Comparison of ENCODE assay signal across 14 cellular contexts in the genomic region with DNA sequence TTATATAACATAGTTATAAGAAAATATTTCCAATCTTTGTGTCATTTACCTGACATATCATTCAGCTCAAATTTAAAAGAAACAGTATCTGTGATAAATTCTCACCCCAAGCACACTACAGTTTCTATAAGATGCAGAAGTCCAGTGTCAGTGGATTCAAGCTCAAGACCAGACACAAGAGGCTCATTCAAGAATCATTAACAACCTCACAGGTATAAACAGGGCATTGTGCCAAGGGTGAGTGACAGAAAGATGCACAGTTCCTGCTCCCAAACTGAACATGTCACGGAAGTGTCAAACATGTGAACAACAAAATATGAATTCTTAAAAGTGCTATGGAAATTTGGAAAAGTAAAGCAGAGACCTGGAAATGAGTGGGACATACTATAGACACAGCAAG. TPM values are rescaled to one million over a fixed set of nuclear protein-coding genes. Genes with fewer than 3 reads are reported as not detected.
A peak's percentile ranks its signal among the peaks of the same experiment; 100 is the strongest.
DNase-seq lines count a peak whose midpoint lies in the region; ATAC-seq and TF ChIP-seq lines count a peak whose summit lies in the region.
"Had no signal": no experiment of that assay in that cellular context is flagged by ENCODE, and none has a peak within 500 bp of the region (broad histone marks: within the 10 kb centered on the region; RNA-seq: fewer than 3 reads in every experiment).

No MANE protein-coding gene starts in this region.

- in situ Hi-C loops in G401 (cut with HindIII; ENCODE audit: low sequenced_read_pairs) = no loop called here

- TF ChIP-seq CTCF in coronary artery (IDR thresholded peaks at IDR 0.05) = no peak

- H3K36me3 ChIP-seq in naive thymus-derived CD4-positive, alpha-beta T cell (ENCODE audit: control insufficient read depth in 2 of 3, insufficient read depth in 3 of 3, low read length in 3 of 3) = no peaks in the 10 kb centered on the region

- no peak overlapping the region for H3K27ac ChIP-seq in coronary artery
- no peak overlapping the region for H3K27ac ChIP-seq in naive thymus-derived CD4-positive, alpha-beta T cell (ENCODE audit: low read depth, low read length)

- H3K4me1 ChIP-seq in naive thymus-derived CD4-positive, alpha-beta T cell (ENCODE audit: control insufficient read depth in 2 of 2, insufficient read depth in 2 of 2, low read length in 2 of 2) = peaks cover 4 to 19% of the 10 kb centered on the region in 2 donors

- H3K4me1 Mint-ChIP-seq in central memory CD8-positive, alpha-beta T cell = peaks cover 77% of the 10 kb centered on the region
- peaks cover 4 to 96% (median 76%) of the 10 kb centered on the region in 7 donors for H3K4me1 Mint-ChIP-seq in naive thymus-derived CD4-positive, alpha-beta T cell

- H3K9me3 Mint-ChIP-seq in central memory CD8-positive, alpha-beta T cell = no peaks in the 10 kb centered on the region
- no peaks in the 10 kb centered on the region for H3K9me3 Mint-ChIP-seq in naive thymus-derived CD4-positive, alpha-beta T cell
- H3K9me3 Mint-ChIP-seq: H9; stimulated activated naive CD8-positive, alpha-beta T cell treated with anti-CD3 and anti-CD28 coated beads, Interleukin-15, Interleukin-2, amounts not matched to agents 100 ng/mL and 50 ng/mL, for 24 hours had no signal

- peaks cover 10% of the 10 kb centered on the region for H3K36me3 Mint-ChIP-seq in central memory CD8-positive, alpha-beta T cell (ENCODE audit: insufficient read depth)
- H3K36me3 Mint-ChIP-seq in naive thymus-derived CD4-positive, alpha-beta T cell = peaks cover 0 to 10% (median 0%) of the 10 kb centered on the region in 5 donors

- CTCF ChIA-PET in naive thymus-derived CD4-positive, alpha-beta T cell (lab: Charles Lee) = interaction anchor here (0.7 kb wide), 1 partner anchor 67 kb away, joined by 3 read pairs; no protein-coding TSS in a partner anchor

- H3K27me3 ChIP-seq in naive thymus-derived CD4-positive, alpha-beta T cell (ENCODE audit: control insufficient read depth in 2 of 2, insufficient read depth in 2 of 2, low read length in 2 of 2) = no peaks in the 10 kb centered on the region

- peak; percentile 62 for ATAC-seq in GM19452 (IDR thresholded peaks at IDR 0.05; ENCODE audit: unreplicated experiment)
- peak; percentile 55 for ATAC-seq in HG03196 (IDR thresholded peaks at IDR 0.05; ENCODE audit: unreplicated experiment)
- ATAC-seq in central memory CD8-positive, alpha-beta T cell (replicated peaks; ENCODE audit: extremely low read depth, poor library complexity, severe bottlenecking) = no peak
- no peak for ATAC-seq in HG02973 (IDR thresholded peaks at IDR 0.05; ENCODE audit: unreplicated experiment)
- no peak for ATAC-seq in naive thymus-derived CD4-positive, alpha-beta T cell
- ATAC-seq: activated CD8-positive, alpha-beta memory T cell treated with anti-CD3 and anti-CD28 coated beads, Interleukin-2, amount 10 ng/mL, durations not matched to agents 7 days and 5 days had no signal

- intact Hi-C loops in naive thymus-derived CD4-positive, alpha-beta T cell (cut with micrococcal nuclease) = no loop called here

- POLR2A ChIA-PET in naive thymus-derived CD4-positive, alpha-beta T cell (lab: Charles Lee) = interaction anchor here (0.7 kb wide), 1 partner anchor 365 kb away, joined by 3 read pairs; no protein-coding TSS in a partner anchor

- peak overlapping the region; percentile 2 for H3K4me3 Mint-ChIP-seq in central memory CD8-positive, alpha-beta T cell
- peak overlapping the region in 3 of 10 donors; percentile 0 to 40 (median 25) for H3K4me3 Mint-ChIP-seq in naive thymus-derived CD4-positive, alpha-beta T cell
- H3K4me3 Mint-ChIP-seq: activated CD8-positive, alpha-beta memory T cell treated with anti-CD3 and anti-CD28 coated beads, Interleukin-2, amount 10 ng/mL, durations not matched to agents 7 days and 5 days; H9; stimulated activated naive CD8-positive, alpha-beta T cell treated with anti-CD3 and anti-CD28 coated beads, Interleukin-15, Interleukin-2, amounts not matched to agents 100 ng/mL and 50 ng/mL, for 24 hours had no signal

- no peaks in the 10 kb centered on the region for H3K9me3 ChIP-seq in naive thymus-derived CD4-positive, alpha-beta T cell (ENCODE audit: control insufficient read depth in 2 of 3, low read length in 3 of 3)

- H3K27ac Mint-ChIP-seq in central memory CD8-positive, alpha-beta T cell (ENCODE audit: low read depth) = no peak overlapping the region
- H3K27ac Mint-ChIP-seq in naive thymus-derived CD4-positive, alpha-beta T cell = no peak overlapping the region
- H3K27ac Mint-ChIP-seq: activated CD8-positive, alpha-beta memory T cell treated with anti-CD3 and anti-CD28 coated beads, Interleukin-2, amount 10 ng/mL, durations not matched to agents 7 days and 5 days; H9; stimulated activated naive CD8-positive, alpha-beta T cell treated with anti-CD3 and anti-CD28 coated beads, Interleukin-15, Interleukin-2, amounts not matched to agents 100 ng/mL and 50 ng/mL, for 24 hours had no signal

- no peak overlapping the region for H3K4me3 ChIP-seq in coronary artery
- H3K4me3 ChIP-seq in naive thymus-derived CD4-positive, alpha-beta T cell (ENCODE audit: low read length) = no peak overlapping the region

- H3K27me3 Mint-ChIP-seq in central memory CD8-positive, alpha-beta T cell = no peaks in the 10 kb centered on the region
- no peaks in the 10 kb centered on the region for H3K27me3 Mint-ChIP-seq in naive thymus-derived CD4-positive, alpha-beta T cell
- H3K27me3 Mint-ChIP-seq: activated CD8-positive, alpha-beta memory T cell treated with anti-CD3 and anti-CD28 coated beads, Interleukin-2, amount 10 ng/mL, durations not matched to agents 7 days and 5 days; stimulated activated naive CD8-positive, alpha-beta T cell treated with anti-CD3 and anti-CD28 coated beads, Interleukin-15, Interleukin-2, amounts not matched to agents 100 ng/mL and 50 ng/mL, for 24 hours had no signal

- peak; percentile 52 for DNase-seq in G401 (ENCODE audit: low spot score)
- DNase-seq in central memory CD8-positive, alpha-beta T cell (ENCODE audit: low spot score in 2 of 2) = no peak
- no peak for DNase-seq in coronary artery (ENCODE audit: low spot score)
- DNase-seq in naive thymus-derived CD4-positive, alpha-beta T cell = no peak
- DNase-seq in cerebellum (ENCODE audit: low spot score) = no peak
- DNase-seq: activated CD8-positive, alpha-beta memory T cell treated with anti-CD3 and anti-CD28 coated beads, Interleukin-2, amount 10 ng/mL, durations not matched to agents 7 days and 5 days; amniotic stem cell; H9; NCI-H446 treated with DMSO at 0.1 percent for 48 hours; stimulated activated CD4-positive, alpha-beta T cell treated with anti-CD3 and anti-CD28 coated beads, Interleukin-4, amount 100 ng/mL, for 1 hour had no signal

RNA-seq across cellular contexts. Expression of gene ATP2B1, which starts 12.8 kb away (rescaled TPM):
- total RNA-seq in G401 (2014; rRNA removed; shearing (Covaris generic)) = 9.0 and 12.7 TPM in 2 replicates
- 100 to 1,000 TPM in 1 of 5 experiments, 10 to 100 TPM in 4; 21.9 to 101 (median 50.6) TPM for total RNA-seq in naive thymus-derived CD4-positive, alpha-beta T cell
- 10 to 100 TPM; 11.0 to 25.0 TPM for polyA plus RNA-seq in naive thymus-derived CD4-positive, alpha-beta T cell
- total RNA-seq in cerebellum = 174 TPM

Comparison
In these comparisons a context has a peak if more than half of its experiments do, and no peak if none do; other contexts are left out.
1. ATAC-seq: peak in GM19452 (single experiment) and HG03196 (single experiment); none in central memory CD8-positive, alpha-beta T cell (single experiment), HG02973 (single experiment) and naive thymus-derived CD4-positive, alpha-beta T cell (single experiment).